In the genomic region with DNA sequence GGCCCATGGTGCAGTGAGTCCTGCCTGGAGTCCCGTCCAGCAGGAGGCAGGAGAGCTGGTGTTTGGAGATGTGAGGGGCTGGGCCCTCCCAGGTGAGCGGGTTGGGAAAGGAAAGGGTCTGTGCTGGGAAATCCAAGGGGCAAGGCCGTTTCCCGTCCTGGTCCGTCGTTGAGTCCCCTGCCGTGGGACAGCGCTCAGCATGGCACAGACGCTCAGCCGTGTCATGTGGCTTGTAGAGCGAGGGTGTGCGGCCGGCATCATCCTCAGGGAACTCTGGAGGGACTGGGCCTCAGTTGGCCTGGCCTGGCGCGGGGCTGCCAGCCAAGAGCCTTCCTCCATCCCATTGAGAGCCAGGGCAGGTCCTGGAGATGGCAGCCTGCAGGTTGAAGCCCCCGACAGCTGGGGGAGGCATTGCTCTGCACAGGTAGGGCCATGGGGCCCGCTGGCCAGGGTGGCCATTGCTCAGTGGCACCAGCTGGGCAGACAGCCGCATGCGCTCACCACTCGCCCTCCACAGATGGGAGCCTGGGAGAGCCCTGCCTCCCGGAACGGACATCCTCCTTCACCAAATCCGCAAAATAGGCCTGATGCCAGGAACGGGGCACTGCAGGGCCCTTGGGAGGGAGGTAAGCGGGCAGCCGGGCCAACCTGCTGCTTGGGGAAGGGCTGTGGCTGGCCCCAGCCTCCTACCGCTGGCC, we compare ENCODE assay signal across 25 cellular contexts. TPM values are rescaled to one million over a fixed set of nuclear protein-coding genes. Genes with fewer than 3 reads are reported as not detected.
DNase-seq lines count a peak whose midpoint lies in the region; ATAC-seq and TF ChIP-seq lines count a peak whose summit lies in the region.
"Had no signal": no experiment of that assay in that cellular context is flagged by ENCODE, and none has a peak within 500 bp of the region (broad histone marks: within the 10 kb centered on the region; RNA-seq: fewer than 3 reads in every experiment).

No MANE protein-coding gene starts in this region.

- H3K14ac ChIP-seq in trophoblast cell (ENCODE audit: low read length) = no peak overlapping the region

- H3K23ac ChIP-seq in trophoblast cell (ENCODE audit: low read length) = no peak overlapping the region

- H3K4me1 ChIP-seq in RWPE2 (ENCODE audit: insufficient read depth, poor library complexity, severe bottlenecking) (no peaks in the 10 kb centered on the region), trophoblast cell (ENCODE audit: control insufficient read depth in 1 of 2, insufficient read depth in 2 of 2, low read length in 2 of 2) (no peaks in the 10 kb centered on the region)

- H3K36me3 ChIP-seq in RWPE2 (ENCODE audit: low read depth) = no peaks in the 10 kb centered on the region
- H3K36me3 ChIP-seq in trophoblast cell (ENCODE audit: control insufficient read depth in 1 of 2, insufficient read depth in 2 of 2, low read length in 2 of 2) = no peaks in the 10 kb centered on the region
- H3K36me3 ChIP-seq: neutrophil, SJCRH30 had no signal

- H2AFZ ChIP-seq in trophoblast cell (ENCODE audit: insufficient read depth, low read length, poor library complexity) = no peak overlapping the region

- DNase-seq in GM13977 (ENCODE audit: low spot score) (peak; percentile 3), RWPE2 (ENCODE audit: low spot score) (peak; percentile 42), left ventricle myocardium superior (no peak), trophoblast cell (no peak), HUDEP-2 (lab: John Stamatoyannopoulos, UW; ENCODE audit: unreplicated experiment in 76 of 76) (no peak)
- DNase-seq in stimulated activated naive CD4-positive, alpha-beta T cell treated with Interleukin-2 at 50 U/mL for 16 hours (lab: John Stamatoyannopoulos, UW) = no peak
- DNase-seq: activated CD4-positive, alpha-beta T cell treated with anti-CD3 and anti-CD28 coated beads for 1 hour; activated T-cell treated with anti-CD3 and anti-CD28 coated beads, Interleukin-2, amount 50 U/mL, for 72 hours; HFFc6; immature natural killer cell; Karpas-422; NCI-H1694; NCI-H2227 treated with DMSO at 0.1 percent for 48 hours; PC-3; stimulated activated CD4-positive, alpha-beta T cell treated with anti-CD3 and anti-CD28 coated beads, Interleukin-12 subunit alpha, Interleukin-12 subunit beta, amount 100 ng/mL, for 4 hours; T-cell had no signal

- H3K79me1 ChIP-seq in trophoblast cell (ENCODE audit: low read length) = no peaks in the 10 kb centered on the region

- intact Hi-C loops in left ventricle myocardium superior (cut with micrococcal nuclease) = no loop called here

- H2AK5ac ChIP-seq in trophoblast cell (ENCODE audit: low read length) = no peak overlapping the region

- H3K4me3 ChIP-seq in RWPE2 (ENCODE audit: severe bottlenecking) = no peak overlapping the region
- H3K4me3 ChIP-seq in trophoblast cell (ENCODE audit: low read depth, low read length) = peak overlapping the region; percentile 2
- H3K4me3 ChIP-seq: SJCRH30 had no signal

- H3K27ac ChIP-seq in RWPE2 (ENCODE audit: poor library complexity, severe bottlenecking) = no peak overlapping the region
- no peak overlapping the region for H3K27ac ChIP-seq in trophoblast cell (ENCODE audit: low read depth, low read length)
- H3K27ac ChIP-seq: C4-2B, neutrophil, SJCRH30 had no signal

- ATAC-seq in RWPE2 (ENCODE audit: low read depth) (no peak), left ventricle myocardium superior (peak; percentile 53), GM21526 (IDR thresholded peaks at IDR 0.05; ENCODE audit: low FRiP score, unreplicated experiment) (no peak)
- ATAC-seq: activated T-cell treated with anti-CD3 and anti-CD28 coated beads, Interleukin-2, amount 50 U/mL, for 72 hours; PC-3; T-cell had no signal

- TF ChIP-seq CTCF in GM13977 (IDR thresholded peaks at IDR 0.05; ENCODE audit: extremely low read depth, insufficient read depth, missing control alignments) = no peak
- no peak for TF ChIP-seq CTCF in RWPE2 (IDR thresholded peaks at IDR 0.05; ENCODE audit: poor library complexity, severe bottlenecking)

- no peak overlapping the region for H4K8ac ChIP-seq in trophoblast cell (ENCODE audit: low read depth, low read length)

- WGBS in trophoblast cell (ENCODE audit: extremely low coverage, insufficient coverage, insufficient read length) = no CpG with 5 or more reads among the region's 27 CpGs

- H2BK12ac ChIP-seq in trophoblast cell (ENCODE audit: low read length) = no peak overlapping the region

- no peak overlapping the region for H4K12ac ChIP-seq in trophoblast cell (ENCODE audit: low read depth, low read length)

- no peak overlapping the region for H2BK5ac ChIP-seq in trophoblast cell (ENCODE audit: low read depth, low read length, poor library complexity)

- no peak overlapping the region for H3K4ac ChIP-seq in trophoblast cell (ENCODE audit: low read depth, low read length)

- no peak overlapping the region for H3K4me2 ChIP-seq in trophoblast cell (ENCODE audit: low read length)

- no peak overlapping the region for H4K91ac ChIP-seq in trophoblast cell (ENCODE audit: low read depth, low read length)

- H3K9me3 ChIP-seq in RWPE2 (ENCODE audit: severe bottlenecking) (no peaks in the 10 kb centered on the region), trophoblast cell (ENCODE audit: insufficient read depth, low read depth, low read length) (peaks cover 9% of the 10 kb centered on the region)
- H3K9me3 ChIP-seq: neutrophil, SJCRH30 had no signal

- H3K79me2 ChIP-seq in trophoblast cell (ENCODE audit: control insufficient read depth, insufficient read depth, low read length, poor library complexity) = no peaks in the 10 kb centered on the region

- H3K9ac ChIP-seq in trophoblast cell (ENCODE audit: low read length) = no peak overlapping the region

- H3K18ac ChIP-seq in trophoblast cell (ENCODE audit: low read length) = no peak overlapping the region

- H2BK120ac ChIP-seq in trophoblast cell (ENCODE audit: insufficient read depth, low read length, poor library complexity) = no peak overlapping the region

- H3K27me3 ChIP-seq in RWPE2 (ENCODE audit: insufficient read depth, poor library complexity, severe bottlenecking) = no peaks in the 10 kb centered on the region
- H3K27me3 ChIP-seq in trophoblast cell (ENCODE audit: insufficient read depth, low read length) = no peaks in the 10 kb centered on the region
- H3K27me3 ChIP-seq: SJCRH30 had no signal

- in situ Hi-C loops in GM13977 (cut with MboI; ENCODE audit: low pct_unique_long_range_greater_than_20kb, low sequenced_read_pairs, unreplicated experiment) = no loop called here

RNA-seq across cellular contexts. Expression of gene KCNQ1, which starts 28.7 kb away (rescaled TPM):
- 49.7 TPM for total RNA-seq in left ventricle myocardium superior
- 0.53 and 0.64 TPM in 2 replicates for polyA plus RNA-seq in trophoblast cell (2013)
- total RNA-seq: astrocyte, HFFc6, SJCRH30 had no signal
- polyA plus RNA-seq: AG04450 had no signal

RNA-seq across cellular contexts. Expression of gene TRPM5, which starts 29.2 kb away (rescaled TPM):
- not detected for total RNA-seq in left ventricle myocardium superior
- 0.03 and 0.04 TPM in 2 replicates for polyA plus RNA-seq in trophoblast cell (2013)
- total RNA-seq: astrocyte, dermis microvascular lymphatic vessel endothelial cell, G401, HFFc6, lower leg skin, PC-3, SJCRH30 had no signal
- polyA plus RNA-seq: AG04450, immature natural killer cell had no signal

Comparison
In these comparisons a context has a peak if more than half of its experiments do, and no peak if none do; other contexts are left out.
1. DNase-seq: peak in GM13977 (single experiment) and RWPE2 (single experiment); none in left ventricle myocardium superior (single experiment), trophoblast cell (0 of 2), stimulated activated naive CD4-positive, alpha-beta T cell treated with Interleukin-2 at 50 U/mL for 16 hours (single experiment) and HUDEP-2 (0 of 76).